20 cellular contexts compared by ENCODE assay signal in the genomic region with DNA sequence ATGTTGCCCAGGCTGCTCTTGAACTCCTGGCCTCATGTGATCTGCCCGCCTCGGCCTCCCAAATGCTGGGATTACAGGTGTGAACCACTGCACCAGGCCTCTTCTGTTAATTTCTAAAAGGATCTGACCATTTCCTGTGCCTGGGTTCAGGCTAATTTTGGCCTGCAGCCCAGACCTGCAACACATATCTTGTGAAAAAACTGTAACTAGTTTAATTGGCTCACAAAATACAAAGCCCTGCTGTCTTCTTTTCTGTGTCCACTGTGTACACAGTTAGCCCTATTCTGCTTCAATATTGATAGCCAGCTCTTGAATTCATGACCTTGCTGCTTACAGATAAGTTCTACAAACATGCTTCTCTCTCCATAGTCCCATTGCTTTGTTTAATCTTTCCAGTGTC.
DNase-seq lines count a peak whose midpoint lies in the region; ATAC-seq, FAIRE-seq and TF ChIP-seq lines count a peak whose summit lies in the region.
"Had no signal": no experiment of that assay in that cellular context is flagged by ENCODE, and none has a peak within 500 bp of the region (broad histone marks: within the 10 kb centered on the region; RNA-seq: fewer than 3 reads in every experiment).

No MANE protein-coding gene starts in this region.

- H2BK12ac ChIP-seq in H1 (ENCODE audit: low read depth, low read length), result no peak overlapping the region

- H3K36me3 Mint-ChIP-seq in activated CD4-positive, alpha-beta T cell treated with anti-CD3 and anti-CD28 coated beads for 36 hours (ENCODE audit: low read depth), result no peaks in the 10 kb centered on the region

- no peak overlapping the region for H2BK20ac ChIP-seq in H1 (ENCODE audit: low read length)

- no peak overlapping the region for H2BK15ac ChIP-seq in H1 (ENCODE audit: low read length)

- H3K27me3 ChIP-seq in H1 (replicated peaks in 1 of 4; ENCODE audit: control insufficient read depth in 3 of 4, extremely low read depth in 1 of 4, insufficient read depth in 3 of 4, low read length in 3 of 4) (no peaks in the 10 kb centered on the region), thoracic aorta (replicated peaks; ENCODE audit: insufficient read depth) (no peaks in the 10 kb centered on the region)
- H3K27me3 ChIP-seq: adrenal gland; BLaER1 treated with 17β-estradiol and CSF1 and Interleukin-3, amounts not matched to agents 10 nM and 100 nM; neutrophil; thyroid gland had no signal

- H4K20me1 ChIP-seq in H1 (replicated peaks in 1 of 2; ENCODE audit: control insufficient read depth in 1 of 2, insufficient read depth in 2 of 2, low read length in 2 of 2), result no peaks in the 10 kb centered on the region
- H4K20me1 ChIP-seq: BLaER1 treated with 17β-estradiol and CSF1 and Interleukin-3, amounts not matched to agents 10 nM and 100 nM had no signal

- H3K4me3 Mint-ChIP-seq in activated CD4-positive, alpha-beta T cell treated with anti-CD3 and anti-CD28 coated beads for 36 hours, result no peak overlapping the region
- H3K4me3 Mint-ChIP-seq: endodermal cell had no signal

- no peak overlapping the region for H4K8ac ChIP-seq in H1 (ENCODE audit: extremely low read depth, insufficient read depth, low read length)

- H2AK5ac ChIP-seq in H1 (ENCODE audit: low read depth, low read length), result no peak overlapping the region

- H3K14ac ChIP-seq in H1 (ENCODE audit: insufficient read length), result no peak overlapping the region

- WGBS in H1 (ENCODE audit: extremely low coverage in 1 of 2, insufficient coverage in 1 of 2, insufficient read length in 1 of 2, insufficient replicate concordance in 2 of 2, low coverage in 1 of 2, low lambda C conversion rate in 2 of 2, missing lambda C conversion rate in 1 of 2), 2 experiments, result 95% methylated on average over 2 of the region's 2 CpGs; no CpG with 5 or more reads in 1 of the 2 experiments

- TF ChIP-seq RAD21 in H1 (IDR thresholded peaks at IDR 0.05 in 1 of 2, conservative IDR thresholded peaks at IDR 0.05 in 1 of 2; ENCODE audit: low read depth in 2 of 2, low read length in 2 of 2), result no peak

- H3K4me3 ChIP-seq in H1 (ENCODE audit: extremely low read depth in 1 of 4, insufficient read depth in 2 of 4, low read depth in 3 of 4, low read length in 4 of 4) (no peak overlapping the region), thoracic aorta (no peak overlapping the region)
- H3K4me3 ChIP-seq: adrenal gland; BLaER1 treated with 17β-estradiol and CSF1 and Interleukin-3, amounts not matched to agents 10 nM and 100 nM; thyroid gland had no signal

- H3K9me3 ChIP-seq in H1 (ENCODE audit: insufficient read depth in 2 of 2, low read depth in 1 of 2, low read length in 1 of 2) (no peaks in the 10 kb centered on the region), thoracic aorta (no peaks in the 10 kb centered on the region)
- H3K9me3 ChIP-seq: adrenal gland; BLaER1 treated with 17β-estradiol and CSF1 and Interleukin-3, amounts not matched to agents 10 nM and 100 nM; neutrophil; thyroid gland had no signal

- intact Hi-C loops in activated CD4-positive, alpha-beta T cell treated with anti-CD3 and anti-CD28 coated beads for 36 hours (cut with DNase I, micrococcal nuclease), result no loop called here

- no peak overlapping the region for H4K91ac ChIP-seq in H1 (replicated peaks; ENCODE audit: insufficient read length, low read length)

- no peak overlapping the region for H4K5ac ChIP-seq in H1 (ENCODE audit: insufficient read length, low read depth, low read length)

- FAIRE-seq in H1 (lab: Jason Lieb, UNC), result no peak

- no peak overlapping the region; the same call in 1 of the 2 replicates for H3K18ac ChIP-seq in H1 (ENCODE audit: extremely low read depth, low read length)

- DNase-seq in NCI-H345 (lab: John Stamatoyannopoulos, UW) (peak; percentile 32), NCI-H345 treated with DMSO at 0.1 percent for 48 hours (lab: John Stamatoyannopoulos, UW; ENCODE audit: unreplicated experiment) (no peak), NCI-H69 (lab: John Stamatoyannopoulos, UW) (peak; percentile 90), H1 (ENCODE audit: low read depth in 1 of 2, low spot score in 2 of 2) (no peak), thoracic aorta (ENCODE audit: low spot score) (no peak), hippocampal formation (lab: John Stamatoyannopoulos, UW) (no peak), NCI-H2171 (lab: John Stamatoyannopoulos, UW) (no peak)
- DNase-seq in activated CD4-positive, alpha-beta T cell treated with anti-CD3 and anti-CD28 coated beads for 36 hours, result no peak
- DNase-seq: adrenal gland; cerebellar nuclear complex; DMS79; endodermal cell; Kasumi-1; midbrain; NCI-H187; stimulated activated CD4-positive, alpha-beta T cell treated with anti-CD3 and anti-CD28 coated beads, Interleukin-4, amount 100 ng/mL, for 24 hours; stimulated activated CD8-positive, alpha-beta memory T cell treated with anti-CD3 and anti-CD28 coated beads, Interleukin-4, amount 100 ng/mL, for 48 hours; thyroid gland had no signal

- H3K79me2 ChIP-seq in H1 (ENCODE audit: control insufficient read depth in 1 of 2, insufficient read depth in 2 of 2, low read length in 2 of 2), result no peaks in the 10 kb centered on the region

- TF ChIP-seq CTCF in H1 (IDR thresholded peaks at IDR 0.05; ENCODE audit: control extremely low read depth in 1 of 3, insufficient read depth in 1 of 3, low read depth in 1 of 3, low read length in 3 of 3), result no peak
- no peak for TF ChIP-seq CTCF in thoracic aorta (IDR thresholded peaks at IDR 0.05)

- peaks cover 2% of the 10 kb centered on the region for H3K9me3 Mint-ChIP-seq in activated CD4-positive, alpha-beta T cell treated with anti-CD3 and anti-CD28 coated beads for 36 hours (ENCODE audit: low read depth)
- H3K9me3 Mint-ChIP-seq: endodermal cell had no signal

- no peak for TF ChIP-seq POLR2A in H1 (IDR thresholded peaks at IDR 0.05; ENCODE audit: control extremely low read depth in 1 of 2, low read depth in 2 of 2, low read length in 2 of 2)

- H3K4me1 ChIP-seq in H1 (replicated peaks in 1 of 4; ENCODE audit: control insufficient read depth in 3 of 4, insufficient read depth in 4 of 4, low read length in 3 of 4) (peaks cover 0 to under 1% (median 0%) of the 10 kb centered on the region in 4 experiments; a peak in 1 of 7 replicates), thoracic aorta (ENCODE audit: control insufficient read depth in 1 of 2, low read depth in 2 of 2) (no peaks in the 10 kb centered on the region)
- H3K4me1 ChIP-seq: adrenal gland; BLaER1 treated with 17β-estradiol and CSF1 and Interleukin-3, amounts not matched to agents 10 nM and 100 nM; thyroid gland had no signal

- H3K4ac ChIP-seq in H1 (replicated peaks; ENCODE audit: insufficient read length, low read depth, low read length), result no peak overlapping the region

- H3K36me3 ChIP-seq in H1 (ENCODE audit: control insufficient read depth in 2 of 4, insufficient read depth in 4 of 4, low read length in 3 of 4) (no peaks in the 10 kb centered on the region), thoracic aorta (no peaks in the 10 kb centered on the region)
- H3K36me3 ChIP-seq: adrenal gland; BLaER1 treated with 17β-estradiol and CSF1 and Interleukin-3, amounts not matched to agents 10 nM and 100 nM; neutrophil; thyroid gland had no signal

- H3K27ac Mint-ChIP-seq in activated CD4-positive, alpha-beta T cell treated with anti-CD3 and anti-CD28 coated beads for 36 hours, result no peak overlapping the region
- H3K27ac Mint-ChIP-seq: endodermal cell had no signal

- POLR2A ChIA-PET in H1 (lab: Charles Lee; ENCODE audit: partially characterized antibody), result interaction anchor here (0.6 kb wide), 1 partner anchor 1630 kb away, joined by 3 read pairs; no protein-coding TSS in a partner anchor
- POLR2A ChIA-PET in activated CD4-positive, alpha-beta T cell treated with anti-CD3 and anti-CD28 coated beads for 36 hours (lab: Charles Lee), result no interaction called here

- no peaks in the 10 kb centered on the region for H3K23me2 ChIP-seq in H1 (ENCODE audit: low read depth, low read length)

- peak overlapping the region; percentile 93; the same call in 1 of the 2 replicates for H2AFZ ChIP-seq in H1 (ENCODE audit: low read length)

- no peak overlapping the region for H3K23ac ChIP-seq in H1 (ENCODE audit: insufficient read length)

- no peaks in the 10 kb centered on the region for H3K27me3 Mint-ChIP-seq in activated CD4-positive, alpha-beta T cell treated with anti-CD3 and anti-CD28 coated beads for 36 hours

- ATAC-seq in thoracic aorta (ENCODE audit: insufficient number of reproducible peaks, low FRiP score, low read depth), result peak; percentile 60
- no peak for ATAC-seq in activated CD4-positive, alpha-beta T cell treated with anti-CD3 and anti-CD28 coated beads for 36 hours

- no peak overlapping the region for H3K56ac ChIP-seq in H1 (replicated peaks; ENCODE audit: insufficient read length, low read depth, low read length)

- no peak overlapping the region for H2BK120ac ChIP-seq in H1 (replicated peaks; ENCODE audit: low read depth, low read length)

- H3K9ac ChIP-seq in H1 (replicated peaks in 1 of 4; ENCODE audit: extremely low read depth in 1 of 4, low read depth in 3 of 4, low read length in 3 of 4), result no peak overlapping the region
- H3K9ac ChIP-seq: BLaER1 treated with 17β-estradiol and CSF1 and Interleukin-3, amounts not matched to agents 10 nM and 100 nM had no signal

- H3K4me1 Mint-ChIP-seq in activated CD4-positive, alpha-beta T cell treated with anti-CD3 and anti-CD28 coated beads for 36 hours, result no peaks in the 10 kb centered on the region

- H2BK5ac ChIP-seq in H1 (ENCODE audit: low read depth, low read length), result no peak overlapping the region

- H3K4me2 ChIP-seq in H1 (ENCODE audit: insufficient read depth in 1 of 2, low read depth in 2 of 2, low read length in 2 of 2), result no peak overlapping the region
- H3K4me2 ChIP-seq: BLaER1 treated with 17β-estradiol and CSF1 and Interleukin-3, amounts not matched to agents 10 nM and 100 nM had no signal

- TF ChIP-seq EP300 in H1 (IDR thresholded peaks at IDR 0.05; ENCODE audit: borderline replicate concordance in 1 of 2, low read depth in 2 of 2, low read length in 2 of 2), result no peak

- H3K27ac ChIP-seq in H1 (ENCODE audit: low read depth, low read length) (no peak overlapping the region), thoracic aorta (no peak overlapping the region)
- H3K27ac ChIP-seq: adrenal gland; BLaER1 treated with 17β-estradiol and CSF1 and Interleukin-3, amounts not matched to agents 10 nM and 100 nM; neutrophil; thyroid gland had no signal

- no peaks in the 10 kb centered on the region for H3K79me1 ChIP-seq in H1 (ENCODE audit: low read depth, low read length)

- CTCF ChIA-PET in H1 (lab: Charles Lee; ENCODE audit: partially characterized antibody), result no interaction called here
- CTCF ChIA-PET in activated CD4-positive, alpha-beta T cell treated with anti-CD3 and anti-CD28 coated beads for 36 hours (lab: Charles Lee), result no interaction called here

TF ChIP-seq in H1, 55 proteins besides CTCF, POLR2A, EP300 and RAD21 (continues in another document):
- TF ChIP-seq EZH2 (IDR thresholded peaks at IDR 0.05; ENCODE audit: low read depth, low read length, severe bottlenecking), result no peak
- TF ChIP-seq GTF2F1 (IDR thresholded peaks at IDR 0.05; ENCODE audit: borderline replicate concordance, low read depth, low read length), result no peak
- TF ChIP-seq JUND (IDR thresholded peaks at IDR 0.05; ENCODE audit: low read length), result no peak
- no peak for TF ChIP-seq MAX (IDR thresholded peaks at IDR 0.05)

Comparison
In these comparisons a context has a peak if more than half of its experiments do, and no peak if none do; other contexts are left out.
1. DNase-seq: peak in NCI-H345 (single experiment) and NCI-H69 (single experiment); none in NCI-H345 treated with DMSO at 0.1 percent for 48 hours (single experiment), H1 (0 of 2), thoracic aorta (single experiment), hippocampal formation (0 of 2), activated CD4-positive, alpha-beta T cell treated with anti-CD3 and anti-CD28 coated beads for 36 hours (single experiment) and NCI-H2171 (single experiment).